Comparison of ENCODE assay signal across 1 cellular context in the genomic region with DNA sequence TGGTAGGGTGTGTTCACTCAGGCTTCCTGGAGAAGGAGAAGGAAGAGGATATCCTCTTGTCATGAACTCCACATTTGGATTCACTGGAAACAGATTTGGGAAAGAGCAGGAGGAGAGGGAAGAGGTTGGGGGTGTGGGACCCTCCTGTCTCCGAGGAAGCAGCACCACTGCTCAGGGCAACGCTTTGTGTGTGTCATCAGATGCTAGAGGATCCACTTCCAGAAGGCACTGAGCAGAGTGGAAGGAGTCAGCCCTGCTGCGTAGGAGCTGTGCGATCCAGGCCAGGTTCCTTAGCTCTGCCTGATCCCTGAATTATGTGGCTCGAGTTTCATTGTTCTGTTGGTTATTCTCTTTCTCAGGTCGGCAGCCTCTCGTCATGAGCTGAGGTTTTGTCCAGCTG.
TF ChIP-seq lines count a peak whose summit lies in the region.

No MANE protein-coding gene starts in this region.

TF ChIP-seq in HepG2, 621 proteins besides CTCF, POLR2A, EP300 and RAD21:
- TF ChIP-seq ZNF225 (CRISPR knock-in tag; IDR thresholded peaks at IDR 0.05), result no peak
- TF ChIP-seq PHB2 (IDR thresholded peaks at IDR 0.05; ENCODE audit: partially characterized antibody), result no peak
- no peak for TF ChIP-seq ZNF253 (CRISPR knock-in tag; IDR thresholded peaks at IDR 0.05; ENCODE audit: borderline replicate concordance)
- no peak for TF ChIP-seq SRF (IDR thresholded peaks at IDR 0.05; ENCODE audit: low read depth, low read length)
- no peak for TF ChIP-seq KLF13 (CRISPR knock-in tag; IDR thresholded peaks at IDR 0.05)
- no peak for TF ChIP-seq ZNF34 (CRISPR knock-in tag; IDR thresholded peaks at IDR 0.05; ENCODE audit: borderline replicate concordance)
- no peak for TF ChIP-seq TGIF2 (CRISPR knock-in tag; IDR thresholded peaks at IDR 0.05)
- TF ChIP-seq, protein P1, sequence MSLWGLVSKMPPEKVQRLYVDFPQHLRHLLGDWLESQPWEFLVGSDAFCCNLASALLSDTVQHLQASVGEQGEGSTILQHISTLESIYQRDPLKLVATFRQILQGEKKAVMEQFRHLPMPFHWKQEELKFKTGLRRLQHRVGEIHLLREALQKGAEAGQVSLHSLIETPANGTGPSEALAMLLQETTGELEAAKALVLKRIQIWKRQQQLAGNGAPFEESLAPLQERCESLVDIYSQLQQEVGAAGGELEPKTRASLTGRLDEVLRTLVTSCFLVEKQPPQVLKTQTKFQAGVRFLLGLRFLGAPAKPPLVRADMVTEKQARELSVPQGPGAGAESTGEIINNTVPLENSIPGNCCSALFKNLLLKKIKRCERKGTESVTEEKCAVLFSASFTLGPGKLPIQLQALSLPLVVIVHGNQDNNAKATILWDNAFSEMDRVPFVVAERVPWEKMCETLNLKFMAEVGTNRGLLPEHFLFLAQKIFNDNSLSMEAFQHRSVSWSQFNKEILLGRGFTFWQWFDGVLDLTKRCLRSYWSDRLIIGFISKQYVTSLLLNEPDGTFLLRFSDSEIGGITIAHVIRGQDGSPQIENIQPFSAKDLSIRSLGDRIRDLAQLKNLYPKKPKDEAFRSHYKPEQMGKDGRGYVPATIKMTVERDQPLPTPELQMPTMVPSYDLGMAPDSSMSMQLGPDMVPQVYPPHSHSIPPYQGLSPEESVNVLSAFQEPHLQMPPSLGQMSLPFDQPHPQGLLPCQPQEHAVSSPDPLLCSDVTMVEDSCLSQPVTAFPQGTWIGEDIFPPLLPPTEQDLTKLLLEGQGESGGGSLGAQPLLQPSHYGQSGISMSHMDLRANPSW (CRISPR knock-in tag; IDR thresholded peaks at IDR 0.05; ENCODE audit: borderline replicate concordance), result no peak
TF ChIP-seq in HepG2: peak in this region for 0.
